Comparison of ENCODE assay signal across 15 cellular contexts in the genomic region with DNA sequence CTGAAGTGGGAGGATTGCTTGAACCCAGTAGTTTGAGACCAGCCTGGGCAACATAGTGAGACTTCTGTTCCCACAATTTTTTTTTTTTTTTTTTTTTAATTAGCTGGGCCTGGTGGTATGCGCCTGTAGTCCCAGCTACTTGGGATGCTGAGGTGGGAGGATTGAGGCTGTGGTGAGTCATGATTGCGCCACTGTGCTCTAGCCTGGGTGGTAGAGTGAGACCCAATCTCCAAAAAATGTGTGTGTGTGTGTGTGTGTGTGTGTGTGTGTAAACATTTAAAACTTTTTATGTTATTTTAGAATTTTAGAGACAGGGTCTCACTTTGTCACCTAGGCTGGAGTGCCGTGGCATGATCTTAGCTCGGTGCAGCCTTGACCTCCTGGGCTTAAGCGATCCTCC. TPM values are rescaled to one million over a fixed set of nuclear protein-coding genes. Genes with fewer than 3 reads are reported as not detected.
DNase-seq lines count a peak whose midpoint lies in the region; ATAC-seq and TF ChIP-seq lines count a peak whose summit lies in the region.
"Had no signal": no experiment of that assay in that cellular context is flagged by ENCODE, and none has a peak within 500 bp of the region (broad histone marks: within the 10 kb centered on the region; RNA-seq: fewer than 3 reads in every experiment).

No MANE protein-coding gene starts in this region.

- no peak for TF ChIP-seq CTCF in fibroblast of pulmonary artery (IDR thresholded peaks at IDR 0.05; ENCODE audit: low read length, missing control alignments)

- peak; percentile 20 for DNase-seq in A172 (ENCODE audit: low spot score)
- peak; percentile 90 for DNase-seq in HCEC 1CT
- DNase-seq in RKO (ENCODE audit: low spot score): peak; percentile 25
- DNase-seq in fibroblast of pulmonary artery (ENCODE audit: low read depth): peak; percentile 89
- no peak for DNase-seq in T1000 (lab: John Stamatoyannopoulos, UW)
- no peak for DNase-seq in OCI-M2 (lab: John Stamatoyannopoulos, UW; ENCODE audit: unreplicated experiment)
- DNase-seq: activated CD4-positive, alpha-beta T cell treated with anti-CD3 and anti-CD28 coated beads, Interleukin-2, amount 10 ng/mL, durations not matched to agents 7 days and 5 days; amniotic stem cell; dorsolateral prefrontal cortex; kidney; mucosa of descending colon; NCI-H510A; spleen had no signal

- no peak overlapping the region for H3K4me3 ChIP-seq in fibroblast of pulmonary artery (replicated peaks; ENCODE audit: low read depth, low read length)
- H3K4me3 ChIP-seq: dorsolateral prefrontal cortex, mucosa of descending colon, spleen had no signal

- no peak for ATAC-seq in HG03469 (IDR thresholded peaks at IDR 0.05; ENCODE audit: unreplicated experiment)
- ATAC-seq in GM19035 (IDR thresholded peaks at IDR 0.05; ENCODE audit: unreplicated experiment): no peak
- ATAC-seq: mucosa of descending colon had no signal

RNA-seq across cellular contexts. Expression of gene PPP1R36, which starts 6.8 kb away (rescaled TPM):
- 0.69 TPM in 1 of 2 replicates, not detected in the other for total RNA-seq in A172 (2014; rRNA removed; shearing (Covaris generic))

RNA-seq across cellular contexts. Expression of gene HSPA2, which starts 16.0 kb away (rescaled TPM):
- total RNA-seq in A172 (2014; rRNA removed; shearing (Covaris generic)): 0.05 TPM in 1 of 2 replicates, not detected in the other

RNA-seq across cellular contexts. Expression of gene ZBTB1, which starts 52.0 kb away (rescaled TPM):
- total RNA-seq in A172 (2014; rRNA removed; shearing (Covaris generic)): 33.3 and 37.8 TPM in 2 replicates

RNA-seq across cellular contexts. Expression of gene ZBTB25, which starts 52.9 kb away (rescaled TPM):
- total RNA-seq in A172 (2014; rRNA removed; shearing (Covaris generic)): 1.1 and 2.2 TPM in 2 replicates

Comparison
In these comparisons a context has a peak if more than half of its experiments do, and no peak if none do; other contexts are left out.
1. DNase-seq: peak in A172 (single experiment), HCEC 1CT (single experiment), RKO (single experiment) and fibroblast of pulmonary artery (single experiment); none in T1000 (single experiment) and OCI-M2 (single experiment).